10 cellular contexts compared by ENCODE assay signal in the genomic region with DNA sequence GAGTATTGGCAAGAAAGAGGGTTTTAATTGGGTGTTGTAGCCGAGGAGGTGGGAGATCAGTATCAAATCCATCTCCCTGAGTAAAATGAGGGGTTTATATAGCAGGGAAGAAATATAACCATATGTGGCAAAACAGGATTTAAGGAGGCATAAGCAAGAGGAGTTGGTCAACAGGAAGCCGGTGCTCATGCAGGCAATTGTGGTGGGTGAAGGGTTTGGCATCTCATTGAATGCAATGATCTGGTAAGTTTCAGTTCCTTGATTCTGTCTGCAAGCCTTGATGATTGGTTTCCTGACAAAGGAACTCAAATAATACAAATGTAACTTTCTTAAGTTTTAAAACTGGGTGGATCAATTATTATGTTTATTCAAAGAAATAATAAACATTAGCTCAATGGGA.
DNase-seq lines count a peak whose midpoint lies in the region; ATAC-seq and TF ChIP-seq lines count a peak whose summit lies in the region.
"Had no signal": no experiment of that assay in that cellular context is flagged by ENCODE, and none has a peak within 500 bp of the region (broad histone marks: within the 10 kb centered on the region; RNA-seq: fewer than 3 reads in every experiment).

No MANE protein-coding gene starts in this region.

- H3K4me1 ChIP-seq in PC-3 (ENCODE audit: insufficient read depth, low read length) = peaks cover 68% of the 10 kb centered on the region

- no peaks in the 10 kb centered on the region for H3K79me2 ChIP-seq in PC-3 (ENCODE audit: low read length)

- no peaks in the 10 kb centered on the region for H3K27me3 ChIP-seq in PC-3 (ENCODE audit: low read length)

- no peak overlapping the region; the same call in 1 of the 2 replicates for H3K4me2 ChIP-seq in PC-3 (ENCODE audit: low read length)

- intact Hi-C loops in PC-3 (cut with micrococcal nuclease) = loop anchor here (5.0 kb wide), 1 partner anchor 259 kb away; no protein-coding TSS in a partner anchor

- H3K4me3 ChIP-seq in GM12865 (ENCODE audit: low read depth, low read length) (no peak overlapping the region), PC-3 (ENCODE audit: low read length) (no peak overlapping the region)
- H3K4me3 ChIP-seq: skin epidermis had no signal

- no peak for TF ChIP-seq CTCF in GM12865 (IDR thresholded peaks at IDR 0.05; ENCODE audit: insufficient read depth, low read depth, low read length, missing control alignments)
- TF ChIP-seq CTCF in PC-3 (conservative IDR thresholded peaks at IDR 0.05; ENCODE audit: low read depth, low read length) = no peak

- ATAC-seq in GM21367 (IDR thresholded peaks at IDR 0.05; ENCODE audit: unreplicated experiment) (peak; percentile 93), HG03135 (IDR thresholded peaks at IDR 0.05; ENCODE audit: unreplicated experiment) (peak; percentile 95), PC-3 (no peak)

- CTCF ChIA-PET in PC-3 (lab: Charles Lee) = no interaction called here

- DNase-seq in GM12865 (ENCODE audit: low read depth) = peak; percentile 10
- peak; percentile 40 for DNase-seq in PC-3
- no peak for DNase-seq in NCI-H2196 (lab: John Stamatoyannopoulos, UW; ENCODE audit: unreplicated experiment)
- DNase-seq in activated CD8-positive, alpha-beta memory T cell treated with anti-CD3 and anti-CD28 coated beads for 24 hours = no peak
- no peak for DNase-seq in caudate nucleus (lab: John Stamatoyannopoulos, UW)
- DNase-seq in NCI-H69 (lab: John Stamatoyannopoulos, UW) = no peak
- DNase-seq: CD4-positive, CD25-positive, alpha-beta regulatory T cell had no signal

- H3K36me3 ChIP-seq in PC-3 (ENCODE audit: low read depth, low read length) = no peaks in the 10 kb centered on the region

- H3K9ac ChIP-seq in PC-3 (ENCODE audit: low read length) = no peak overlapping the region

- POLR2A ChIA-PET in PC-3 (lab: Charles Lee; ENCODE audit: unreplicated experiment) = interaction anchor here (0.6 kb wide), 1 partner anchor 19 kb away, joined by 5 read pairs; no protein-coding TSS in a partner anchor

- H3K9me2 ChIP-seq in PC-3 (replicated peaks; ENCODE audit: low read length) = no peaks in the 10 kb centered on the region

- no peak overlapping the region for H2AFZ ChIP-seq in PC-3 (ENCODE audit: low read length)

- H3K27ac ChIP-seq in PC-3 (ENCODE audit: low read length) (peak overlapping the region; percentile 21; the same call in 1 of the 2 replicates), caudate nucleus (ENCODE audit: low read depth, low read length) (no peak overlapping the region)
- H3K27ac ChIP-seq: skin epidermis had no signal

- BruUV-seq in PC-3 (replicated peaks; lab: Mats Ljungman, UMichigan) = no TSS peak

- H3K9me3 ChIP-seq in PC-3 (ENCODE audit: low read length) = no peaks in the 10 kb centered on the region

- peaks cover 19% of the 10 kb centered on the region for H3F3A ChIP-seq in PC-3 (ENCODE audit: low read length, unreplicated experiment)

- H4K20me1 ChIP-seq in PC-3 (ENCODE audit: low read length) = no peaks in the 10 kb centered on the region

Comparison
In these comparisons a context has a peak if more than half of its experiments do, and no peak if none do; other contexts are left out.
1. DNase-seq: peak in GM12865 (single experiment) and PC-3 (single experiment); none in NCI-H2196 (single experiment), activated CD8-positive, alpha-beta memory T cell treated with anti-CD3 and anti-CD28 coated beads for 24 hours (single experiment), caudate nucleus (0 of 61) and NCI-H69 (single experiment).